9 cellular contexts compared by ENCODE assay signal in genomic region chr19:39497850-39498261, GRCh38. TPM values are rescaled to one million over a fixed set of nuclear protein-coding genes. Genes with fewer than 3 reads are reported as not detected.
DNase-seq lines count a peak whose midpoint lies in the region; ATAC-seq, FAIRE-seq and TF ChIP-seq lines count a peak whose summit lies in the region.
"Had no signal": no experiment of that assay in that cellular context is flagged by ENCODE, and none has a peak within 500 bp of the region (broad histone marks: within the 10 kb centered on the region; RNA-seq: fewer than 3 reads in every experiment).

No MANE protein-coding gene starts in this region.

- ATAC-seq in GM21367 (IDR thresholded peaks at IDR 0.05; ENCODE audit: unreplicated experiment), result no peak

- POLR2A ChIA-PET in CD4-positive, alpha-beta memory T cell (lab: Charles Lee; ENCODE audit: partially characterized antibody), result interaction anchor here (1.0 to 1.3 kb wide), 2 partner anchors 18 to 86 kb away, joined by 4 read pairs; partner anchors contain the start of genes PLEKHG2 and TIMM50
- POLR2A ChIA-PET in HEK293T (lab: Yijun Ruan, JAX), result interaction anchor here (0.9 to 4.8 kb wide), 7 partner anchors 17 to 62 kb away, joined by 4 to 34 read pairs (median 5); partner anchors contain the start of genes EID2B, RPS16 and TIMM50

- no peaks in the 10 kb centered on the region for H3K36me3 ChIP-seq in CD4-positive, alpha-beta memory T cell (ENCODE audit: insufficient read depth, low read length)
- H3K36me3 ChIP-seq in adipocyte (ENCODE audit: control insufficient read depth, insufficient read depth, low read length, severe bottlenecking), result no peaks in the 10 kb centered on the region
- H3K36me3 ChIP-seq: neutrophil had no signal

- H3K27ac ChIP-seq in CD4-positive, alpha-beta memory T cell (ENCODE audit: low read depth, low read length), result no peak overlapping the region
- H3K27ac ChIP-seq: neutrophil had no signal

- H3K27me3 ChIP-seq in CD4-positive, alpha-beta memory T cell (ENCODE audit: insufficient read depth, low read length), result peaks cover 23% of the 10 kb centered on the region
- H3K27me3 ChIP-seq in adipocyte (replicated peaks; ENCODE audit: control insufficient read depth, insufficient read depth, low read length), result peaks cover 34% of the 10 kb centered on the region

- H3K27ac Mint-ChIP-seq in CD4-positive, alpha-beta memory T cell, result no peak overlapping the region

- DNase-seq in CD4-positive, alpha-beta memory T cell, result no peak
- peak; percentile 64 for DNase-seq in HEK293T (ENCODE audit: extremely low spot score)
- peak; percentile 92 to 96 for DNase-seq in NCI-H526 (lab: John Stamatoyannopoulos, UW)
- DNase-seq in adipocyte (ENCODE audit: low read depth), result peak; percentile 60
- peak; percentile 21 for DNase-seq in kidney tubule cell (ENCODE audit: low spot score)
- DNase-seq in urothelium cell line (ENCODE audit: low spot score), result peak; percentile 38
- DNase-seq in KG1 (lab: John Stamatoyannopoulos, UW), result no peak

- peaks cover 32 to 36% of the 10 kb centered on the region in 2 donors for H3K27me3 Mint-ChIP-seq in CD4-positive, alpha-beta memory T cell

- H3K9ac ChIP-seq in adipocyte (ENCODE audit: low read length), result no peak overlapping the region

- peak overlapping the region in 1 of 2 donors; percentile 22 for H3K4me3 ChIP-seq in CD4-positive, alpha-beta memory T cell (ENCODE audit: low read length in 2 of 2)
- H3K4me3 ChIP-seq in adipocyte (ENCODE audit: low read length), result peak overlapping the region; percentile 27

- no peak for FAIRE-seq in urothelium cell line (lab: Jason Lieb, UNC)

- H3K4me1 ChIP-seq in CD4-positive, alpha-beta memory T cell (ENCODE audit: insufficient read depth, low read length), result peaks cover 23% of the 10 kb centered on the region
- peaks cover 7% of the 10 kb centered on the region for H3K4me1 ChIP-seq in adipocyte (ENCODE audit: control insufficient read depth, insufficient read depth, low read length)

- H3K4me1 Mint-ChIP-seq in CD4-positive, alpha-beta memory T cell, result peaks cover 12 to 30% (median 18%) of the 10 kb centered on the region in 4 donors

- H3K9me3 ChIP-seq in CD4-positive, alpha-beta memory T cell (ENCODE audit: control insufficient read depth in 1 of 2, low read length in 2 of 2), result no peaks in the 10 kb centered on the region
- no peaks in the 10 kb centered on the region for H3K9me3 ChIP-seq in adipocyte (ENCODE audit: control insufficient read depth, low read length)
- H3K9me3 ChIP-seq: neutrophil had no signal

- intact Hi-C loops in CD4-positive, alpha-beta memory T cell (cut with micrococcal nuclease), result loop anchor here (1.0 to 5.0 kb wide), 2 partner anchors 34 to 174 kb away; partner anchors contain the start of gene EID2B

- no peaks in the 10 kb centered on the region for H3K9me3 Mint-ChIP-seq in CD4-positive, alpha-beta memory T cell

- peaks cover 0 to under 1% of the 10 kb centered on the region in 2 donors for H3K36me3 Mint-ChIP-seq in CD4-positive, alpha-beta memory T cell

- CTCF ChIA-PET in CD4-positive, alpha-beta memory T cell (lab: Charles Lee; ENCODE audit: partially characterized antibody), result interaction anchor here (1.2 kb wide), 1 partner anchor 36 kb away, joined by 3 read pairs; no protein-coding TSS in a partner anchor
- CTCF ChIA-PET in HEK293T (lab: Yijun Ruan, JAX), result interaction anchor here (0.6 to 1.4 kb wide), 6 partner anchors 10 to 270 kb away, joined by 3 to 9 read pairs (median 4); no protein-coding TSS in a partner anchor

- peak overlapping the region; percentile 11 to 75 (median 60) for H3K4me3 Mint-ChIP-seq in CD4-positive, alpha-beta memory T cell

TF ChIP-seq in HEK293T, 16 proteins besides CTCF, POLR2A, EP300 and RAD21:
- TF ChIP-seq LEF1 (IDR thresholded peaks at IDR 0.05; ENCODE audit: borderline replicate concordance), result no peak
- TF ChIP-seq ZNF384 (IDR thresholded peaks at IDR 0.05), result no peak
- TF ChIP-seq BHLHE40 (IDR thresholded peaks at IDR 0.05; ENCODE audit: borderline replicate concordance), result no peak
- no peak for TF ChIP-seq ELF4 (IDR thresholded peaks at IDR 0.05)
- TF ChIP-seq FOXM1 (IDR thresholded peaks at IDR 0.05; ENCODE audit: borderline replicate concordance), result no peak
- TF ChIP-seq TARDBP (IDR thresholded peaks at IDR 0.05), result no peak
- TF ChIP-seq HDGF (IDR thresholded peaks at IDR 0.05; ENCODE audit: borderline replicate concordance), result no peak
- no peak for TF ChIP-seq ARNT (IDR thresholded peaks at IDR 0.05)
- TF ChIP-seq SP1 (IDR thresholded peaks at IDR 0.05), result no peak
- no peak for TF ChIP-seq NFRKB (IDR thresholded peaks at IDR 0.05)

RNA-seq across cellular contexts. Expression of gene DLL3, which starts 0.9 kb away (rescaled TPM):
- total RNA-seq in CD4-positive, alpha-beta memory T cell, result under 1 TPM in 1 of 2 experiments, not detected in 1; 0.14 TPM
- polyA plus RNA-seq in CD4-positive, alpha-beta memory T cell, result under 1 TPM; 0.16 to 0.19 TPM

RNA-seq across cellular contexts. Expression of gene SELENOV, which starts 17.1 kb away (rescaled TPM):
- not detected for total RNA-seq in CD4-positive, alpha-beta memory T cell
- polyA plus RNA-seq in CD4-positive, alpha-beta memory T cell, result not detected

RNA-seq across cellular contexts. Expression of gene TIMM50, which starts 17.2 kb away (rescaled TPM):
- total RNA-seq in CD4-positive, alpha-beta memory T cell, result 10 to 100 TPM; 47.2 to 49.6 TPM
- polyA plus RNA-seq in CD4-positive, alpha-beta memory T cell, result 10 to 100 TPM; 39.1 to 50.4 TPM

RNA-seq across cellular contexts. Expression of gene EID2B, which starts 34.8 kb away (rescaled TPM):
- 1 to 10 TPM; 7.7 to 8.8 TPM for total RNA-seq in CD4-positive, alpha-beta memory T cell
- 1 to 10 TPM; 6.1 to 7.8 TPM for polyA plus RNA-seq in CD4-positive, alpha-beta memory T cell

RNA-seq across cellular contexts. Expression of gene EID2, which starts 42.1 kb away (rescaled TPM):
- total RNA-seq in CD4-positive, alpha-beta memory T cell, result 10 to 100 TPM; 22.0 to 22.8 TPM
- 10 to 100 TPM; 22.1 to 34.9 TPM for polyA plus RNA-seq in CD4-positive, alpha-beta memory T cell

Comparison
In these comparisons a context has a peak if more than half of its experiments do, and no peak if none do; other contexts are left out.
1. DNase-seq: peak in HEK293T (single experiment), NCI-H526 (2 of 2), adipocyte (single experiment), kidney tubule cell (single experiment) and urothelium cell line (single experiment); none in CD4-positive, alpha-beta memory T cell (0 of 5) and KG1 (single experiment).